Comparison of ENCODE assay signal across 8 cellular contexts in the genomic region with DNA sequence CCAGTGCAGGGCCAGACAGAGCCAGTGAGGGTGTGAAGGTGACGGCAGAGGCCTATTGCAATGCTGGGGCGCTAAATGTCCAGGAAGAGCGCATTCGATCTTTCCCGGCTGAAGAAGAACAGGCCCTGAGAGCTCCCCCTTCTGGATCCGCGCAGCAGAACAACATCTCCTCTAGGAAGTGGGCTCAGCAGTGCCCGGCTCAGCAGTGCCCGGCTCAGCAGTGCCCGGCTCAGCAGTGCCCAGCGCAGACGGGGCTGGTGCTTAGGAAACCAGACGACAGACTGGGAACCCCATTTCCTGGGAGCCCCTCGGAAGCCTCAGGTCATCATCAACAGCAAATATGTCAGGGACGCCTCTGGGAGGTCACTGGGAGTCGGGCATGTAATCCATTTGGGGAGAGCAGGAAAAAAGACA. TPM values are rescaled to one million over a fixed set of nuclear protein-coding genes. Genes with fewer than 3 reads are reported as not detected.
DNase-seq lines count a peak whose midpoint lies in the region; ATAC-seq and TF ChIP-seq lines count a peak whose summit lies in the region.

No MANE protein-coding gene starts in this region.

- H3K4me3 ChIP-seq in fibroblast of mammary gland (ENCODE audit: control insufficient read depth, low read depth, low read length), result no peak overlapping the region

- H3K4me2 ChIP-seq in H9 (ENCODE audit: insufficient read depth, insufficient read length, low read length), result no peak overlapping the region

- H3K79me2 ChIP-seq in H9 (ENCODE audit: insufficient read depth, low read length), result no peaks in the 10 kb centered on the region

- H3K36me3 Mint-ChIP-seq in H9 (ENCODE audit: insufficient read depth in 1 of 3, low read depth in 3 of 3), result peaks cover 0 to 12% (median 4%) of the 10 kb centered on the region in 3 experiments; a peak in 4 of 7 replicates

- H2BK20ac ChIP-seq in H9 (ENCODE audit: low read depth, low read length, poor library complexity, severe bottlenecking), result no peak overlapping the region

- H2BK120ac ChIP-seq in H9 (ENCODE audit: low read depth, low read length, poor library complexity, severe bottlenecking), result no peak overlapping the region

- H4K91ac ChIP-seq in H9 (ENCODE audit: insufficient read length, low read depth, low read length), result no peak overlapping the region

- H3T11ph ChIP-seq in H9 (ENCODE audit: low read length), result no peak overlapping the region

- H2BK5ac ChIP-seq in H9 (ENCODE audit: insufficient read length, low read length), result no peak overlapping the region

- H3K18ac ChIP-seq in H9 (ENCODE audit: insufficient read length, low read depth, low read length), result no peak overlapping the region

- no peak overlapping the region for H4K8ac ChIP-seq in H9 (replicated peaks; ENCODE audit: insufficient read length, low read depth, low read length)

- no peak overlapping the region for H3K56ac ChIP-seq in H9 (ENCODE audit: insufficient read length, low read depth, low read length)

- no peaks in the 10 kb centered on the region for H4K20me1 ChIP-seq in H9 (ENCODE audit: control insufficient read depth, insufficient read depth, insufficient read length)

- H3K9me3 Mint-ChIP-seq in H9, result peaks cover 9 to 12% of the 10 kb centered on the region in 2 experiments

- peaks cover 11 to 26% of the 10 kb centered on the region in 2 experiments for H3K4me1 Mint-ChIP-seq in H9

- H3K23ac ChIP-seq in H9 (ENCODE audit: insufficient read length, low read depth, low read length), result no peak overlapping the region

- ATAC-seq in HG03378 (IDR thresholded peaks at IDR 0.05; ENCODE audit: unreplicated experiment), result no peak

- H3K23me2 ChIP-seq in H9 (ENCODE audit: insufficient read length, low read depth, low read length, poor library complexity, severe bottlenecking), result no peaks in the 10 kb centered on the region

- no peak overlapping the region for H2BK15ac ChIP-seq in H9 (ENCODE audit: low read depth, low read length)

- H2AFZ ChIP-seq in H9 (ENCODE audit: low read length), result no peak overlapping the region

- no peak overlapping the region for H3K27ac Mint-ChIP-seq in H9

- peaks cover 76% of the 10 kb centered on the region for H3K27me3 Mint-ChIP-seq in H9 (ENCODE audit: low read depth)

- H3K9me3 ChIP-seq in H9 (ENCODE audit: control insufficient read depth, low read depth, low read length), result no peaks in the 10 kb centered on the region

- H3K27ac ChIP-seq in C4-2B (no peak overlapping the region), H9 (ENCODE audit: insufficient read length, low read depth, low read length) (no peak overlapping the region)

- no peaks in the 10 kb centered on the region; the same call in none of the 2 replicates for H3K4me1 ChIP-seq in H9 (ENCODE audit: insufficient read depth, low read length)

- TF ChIP-seq CTCF in C4-2B (conservative IDR thresholded peaks at IDR 0.05) (peak; percentile 92), H9 (conservative IDR thresholded peaks at IDR 0.05) (peak; percentile 79), fibroblast of mammary gland (conservative IDR thresholded peaks at IDR 0.05; ENCODE audit: control insufficient read depth, insufficient read depth, low read depth, low read length) (peak; percentile 75)

- no peak overlapping the region for H4K5ac ChIP-seq in H9 (ENCODE audit: insufficient read length, low read depth, low read length)

- DNase-seq in H9, result peak; percentile 77
- peak; percentile 83 for DNase-seq in NCI-H69 (lab: John Stamatoyannopoulos, UW)
- peak; percentile 24 for DNase-seq in activated CD8-positive, alpha-beta memory T cell treated with anti-CD3 and anti-CD28 coated beads, Interleukin-2, amount 50 U/mL, for 24 hours (ENCODE audit: extremely low read depth)
- DNase-seq in fibroblast of mammary gland (ENCODE audit: low read depth), result peak; percentile 45
- peak; percentile 40 for DNase-seq in occipital lobe (lab: John Stamatoyannopoulos, UW)
- DNase-seq in putamen (ENCODE audit: low spot score), result no peak

- H3K4me3 Mint-ChIP-seq in H9, result no peak overlapping the region

- no peak overlapping the region for H3K14ac ChIP-seq in H9 (ENCODE audit: insufficient read depth, low read length)

- H2AK5ac ChIP-seq in H9 (ENCODE audit: insufficient read length, low read length), result no peak overlapping the region

- H3K27me3 ChIP-seq in H9 (ENCODE audit: insufficient read depth, low read length), result no peaks in the 10 kb centered on the region; the same call in 1 of the 2 replicates

- WGBS in H9 (ENCODE audit: extremely low coverage, insufficient read length, low lambda C conversion rate), result no CpG with 5 or more reads among the region's 16 CpGs

- no peak overlapping the region for H3K4ac ChIP-seq in H9 (ENCODE audit: low read depth, low read length)

- no peaks in the 10 kb centered on the region for H3K79me1 ChIP-seq in H9 (ENCODE audit: insufficient read depth, low read depth, low read length, poor library complexity, severe bottlenecking)

- no peak overlapping the region for H2BK12ac ChIP-seq in H9 (ENCODE audit: insufficient read length, low read depth, low read length)

- H3K9ac ChIP-seq in H9 (ENCODE audit: extremely low read depth, insufficient read length, low read length), result no peak overlapping the region

RNA-seq across cellular contexts. Expression of gene NOS3, which starts 4.7 kb away (rescaled TPM):
- 4.5 and 4.7 TPM in 2 replicates for total RNA-seq in H9 (2021)
- 0.78 TPM for total RNA-seq in occipital lobe

RNA-seq across cellular contexts. Expression of gene KCNH2, which starts 8.0 kb away (rescaled TPM):
- 4.3 and 4.5 TPM in 2 replicates for total RNA-seq in H9 (2021)
- 8.0 TPM for total RNA-seq in occipital lobe

RNA-seq across cellular contexts. Expression of gene ATG9B, which starts 38.2 kb away (rescaled TPM):
- total RNA-seq in H9 (2021), result 1.5 and 2.0 TPM in 2 replicates
- total RNA-seq in occipital lobe, result 1.9 TPM

RNA-seq across cellular contexts. Expression of gene ABCB8, which starts 42.1 kb away (rescaled TPM):
- total RNA-seq in H9 (2021) (22.1 and 23.9 TPM in 2 replicates), occipital lobe (24.3 TPM)
